ENCODE assay signal across 24 cellular contexts in the genomic region with DNA sequence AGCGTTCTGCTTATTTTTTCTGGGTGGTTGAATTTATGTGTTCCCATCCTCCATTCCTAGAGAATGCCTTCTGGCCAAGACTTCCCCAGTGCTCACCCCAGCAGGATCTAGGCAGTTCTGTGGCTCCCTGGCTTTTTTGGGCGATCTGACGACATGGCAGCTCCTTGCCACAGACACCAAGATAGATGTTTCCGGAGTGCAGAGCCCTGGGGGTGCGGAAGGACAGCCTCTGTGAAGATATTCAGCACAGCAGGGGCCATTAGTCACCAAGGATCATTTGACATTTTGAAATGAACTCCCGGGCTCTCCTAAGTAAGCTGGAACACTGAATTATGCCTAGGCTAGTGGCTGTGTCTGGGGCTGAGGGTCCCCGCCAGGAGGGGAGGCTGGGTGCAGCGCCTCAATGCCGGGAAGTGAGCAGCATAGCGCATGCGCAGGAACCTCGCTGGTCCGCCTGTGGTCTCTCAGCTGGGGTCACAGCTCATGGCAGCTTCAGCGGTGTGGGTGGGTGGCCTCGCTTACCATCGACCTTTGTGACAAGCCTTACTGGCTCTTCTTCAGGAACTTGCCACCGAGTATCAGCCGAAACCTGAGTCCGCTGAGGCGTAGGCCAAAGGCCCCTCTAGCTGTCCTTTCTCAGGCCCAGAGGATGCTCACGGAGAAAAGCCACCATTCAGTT.
DNase-seq lines count a peak whose midpoint lies in the region; ATAC-seq, FAIRE-seq and TF ChIP-seq lines count a peak whose summit lies in the region.
"Had no signal": no experiment of that assay in that cellular context is flagged by ENCODE, and none has a peak within 500 bp of the region (broad histone marks: within the 10 kb centered on the region; RNA-seq: fewer than 3 reads in every experiment).

No MANE protein-coding gene starts in this region.

- DNase-seq in A172 (ENCODE audit: low spot score) (peak; percentile 72), H54 (ENCODE audit: insufficient read length, low spot score) (peak; percentile 36), T1000 (lab: John Stamatoyannopoulos, UW) (peak; percentile 16), mesenchymal stem cell (no peak), COR-L47 (lab: John Stamatoyannopoulos, UW) (no peak), NAMALWA (ENCODE audit: low spot score) (no peak)
- DNase-seq: ACHN; activated CD4-positive, alpha-beta T cell treated with anti-CD3 and anti-CD28 coated beads, Interleukin-2, amount 50 U/mL, for 4 hours; amniotic stem cell; erythroblast; hypothalamus; NCI-H1694; occipital lobe; SIG-M5; stimulated activated CD4-positive, alpha-beta T cell treated with anti-CD3 and anti-CD28 coated beads, Interleukin-12 subunit alpha, Interleukin-12 subunit beta, amount 100 ng/mL, for 4 hours; T-helper 17 cell; WERI-Rb-1 had no signal

- no peak overlapping the region for H3K4me3 ChIP-seq in mesenchymal stem cell (ENCODE audit: insufficient read depth in 1 of 2, low read depth in 1 of 2, low read length in 2 of 2)
- H3K4me3 ChIP-seq: BLaER1 treated with 17β-estradiol and CSF1 and Interleukin-3, amounts not matched to agents 10 nM and 100 nM had no signal

- no peak overlapping the region for H3K18ac ChIP-seq in mesenchymal stem cell (ENCODE audit: low read depth in 1 of 2, low read length in 2 of 2)

- ATAC-seq in HG03135 (IDR thresholded peaks at IDR 0.05; ENCODE audit: unreplicated experiment) (no peak), HG03571 (IDR thresholded peaks at IDR 0.05; ENCODE audit: unreplicated experiment) (no peak)
- ATAC-seq: HepG2, T-helper 17 cell had no signal

- H2AK5ac ChIP-seq in mesenchymal stem cell (ENCODE audit: low read length, severe bottlenecking): no peak overlapping the region

- H2BK12ac ChIP-seq in mesenchymal stem cell (ENCODE audit: low read length in 2 of 2): no peak overlapping the region

- peak; percentile 6 for FAIRE-seq in H54 (lab: Jason Lieb, UNC)
- FAIRE-seq: frontal cortex, GM12892, HepG2, islet of Langerhans had no signal

- H2BK15ac ChIP-seq in mesenchymal stem cell (ENCODE audit: low read depth, poor library complexity, severe bottlenecking): no peak overlapping the region

- H2AFZ ChIP-seq in mesenchymal stem cell (ENCODE audit: low read depth, low read length): no peak overlapping the region

- no peak overlapping the region for H3K14ac ChIP-seq in mesenchymal stem cell (ENCODE audit: low read length in 2 of 2)

- H3K27ac ChIP-seq in mesenchymal stem cell (ENCODE audit: low read length, poor library complexity, severe bottlenecking): no peak overlapping the region
- H3K27ac ChIP-seq: BLaER1 treated with 17β-estradiol and CSF1 and Interleukin-3, amounts not matched to agents 10 nM and 100 nM; WERI-Rb-1 had no signal

- TF ChIP-seq POLR2A in H54 (IDR thresholded peaks at IDR 0.05; ENCODE audit: low read depth, low read length): no peak

- no peaks in the 10 kb centered on the region for H3K9me3 ChIP-seq in mesenchymal stem cell (ENCODE audit: control insufficient read depth, low read length)
- H3K9me3 ChIP-seq: BLaER1 treated with 17β-estradiol and CSF1 and Interleukin-3, amounts not matched to agents 10 nM and 100 nM had no signal

- peaks cover 4% of the 10 kb centered on the region for H3K79me1 ChIP-seq in mesenchymal stem cell (replicated peaks; ENCODE audit: low read length, poor library complexity, severe bottlenecking)

- no peak overlapping the region for H3K4ac ChIP-seq in mesenchymal stem cell (ENCODE audit: low read depth in 1 of 2, low read length in 2 of 2)

- no peak overlapping the region for H2BK120ac ChIP-seq in mesenchymal stem cell (ENCODE audit: low read depth, low read length)

- WGBS in mesenchymal stem cell: 91% methylated on average over 21 of the region's 21 CpGs

- no peak overlapping the region for H4K91ac ChIP-seq in mesenchymal stem cell (ENCODE audit: low read length)

- no peaks in the 10 kb centered on the region for H3K36me3 ChIP-seq in mesenchymal stem cell (ENCODE audit: control insufficient read depth in 1 of 2, insufficient read depth in 2 of 2, low read depth in 1 of 2, low read length in 2 of 2)
- H3K36me3 ChIP-seq: BLaER1 treated with 17β-estradiol and CSF1 and Interleukin-3, amounts not matched to agents 10 nM and 100 nM; WERI-Rb-1 had no signal

- H3K27me3 ChIP-seq in mesenchymal stem cell (ENCODE audit: control insufficient read depth in 1 of 2, insufficient read depth in 1 of 2, low read length in 2 of 2): no peaks in the 10 kb centered on the region
- H3K27me3 ChIP-seq: BLaER1 treated with 17β-estradiol and CSF1 and Interleukin-3, amounts not matched to agents 10 nM and 100 nM had no signal

- H3K4me1 ChIP-seq in mesenchymal stem cell (ENCODE audit: control insufficient read depth, insufficient read depth, low read depth, low read length): peaks cover 21% of the 10 kb centered on the region

- no peak overlapping the region for H2BK5ac ChIP-seq in mesenchymal stem cell (ENCODE audit: low read depth, low read length, poor library complexity, severe bottlenecking)

- no peak overlapping the region for H3K23ac ChIP-seq in mesenchymal stem cell (ENCODE audit: low read length in 2 of 2)

- H4K8ac ChIP-seq in mesenchymal stem cell (ENCODE audit: low read length): no peak overlapping the region

- no peak overlapping the region for H3K9ac ChIP-seq in mesenchymal stem cell (ENCODE audit: low read length)
- H3K9ac ChIP-seq: BLaER1 treated with 17β-estradiol and CSF1 and Interleukin-3, amounts not matched to agents 10 nM and 100 nM had no signal

- H3K4me2 ChIP-seq in mesenchymal stem cell (ENCODE audit: low read length, poor library complexity, severe bottlenecking): peak overlapping the region; percentile 10
- H3K4me2 ChIP-seq: BLaER1 treated with 17β-estradiol and CSF1 and Interleukin-3, amounts not matched to agents 10 nM and 100 nM had no signal

Comparison
In these comparisons a context has a peak if more than half of its experiments do, and no peak if none do; other contexts are left out.
1. DNase-seq: peak in A172 (single experiment), H54 (single experiment) and T1000 (single experiment); none in mesenchymal stem cell (single experiment), COR-L47 (single experiment) and NAMALWA (single experiment).